ENCODE assay signal across 7 cellular contexts in genomic region chr18:13577091-13577697, GRCh38.
A peak's percentile ranks its signal among the peaks of the same experiment; 100 is the strongest.
DNase-seq lines count a peak whose midpoint lies in the region; ATAC-seq and TF ChIP-seq lines count a peak whose summit lies in the region.

No MANE protein-coding gene starts in this region.

- H3K9me3 ChIP-seq in mammary epithelial cell (replicated peaks; ENCODE audit: insufficient read depth, low read length) (no peaks in the 10 kb centered on the region), smooth muscle cell (replicated peaks; ENCODE audit: low read depth) (no peaks in the 10 kb centered on the region)

- H3K27ac ChIP-seq in mammary epithelial cell (ENCODE audit: insufficient read depth, low read depth, low read length), result no peak overlapping the region
- H3K27ac ChIP-seq in smooth muscle cell (ENCODE audit: low read depth), result peak overlapping the region; percentile 76

- 73% methylated on average over 9 of the region's 10 CpGs for WGBS in mammary epithelial cell (ENCODE audit: low coverage, missing lambda C conversion rate)
- WGBS in smooth muscle cell (ENCODE audit: low lambda C conversion rate), result 44% methylated on average over 10 of the region's 10 CpGs

- CTCF ChIA-PET in mammary epithelial cell (lab: Charles Lee; ENCODE audit: low non-redundant PET), result no interaction called here

- H3K36me3 ChIP-seq in mammary epithelial cell (ENCODE audit: insufficient read depth, low read length) (no peaks in the 10 kb centered on the region), smooth muscle cell (ENCODE audit: low read depth) (no peaks in the 10 kb centered on the region)

- peak; percentile 88 for ATAC-seq in GM18520 (IDR thresholded peaks at IDR 0.05; ENCODE audit: unreplicated experiment)
- ATAC-seq in HG02678 (IDR thresholded peaks at IDR 0.05; ENCODE audit: unreplicated experiment), result peak; percentile 89

- TF ChIP-seq CTCF in mammary epithelial cell (conservative IDR thresholded peaks at IDR 0.05 in 1 of 2, IDR thresholded peaks at IDR 0.05 in 1 of 2; ENCODE audit: extremely low read depth in 1 of 2, insufficient read depth in 1 of 2, low read depth in 1 of 2, low read length in 2 of 2), result no peak
- TF ChIP-seq CTCF in smooth muscle cell (IDR thresholded peaks at IDR 0.05; ENCODE audit: borderline replicate concordance, insufficient read depth, poor library complexity, severe bottlenecking), result no peak

- intact Hi-C loops in mammary epithelial cell (cut with micrococcal nuclease), result no loop called here

- H3K9ac ChIP-seq in mammary epithelial cell (ENCODE audit: insufficient read depth, low read length) (no peak overlapping the region), smooth muscle cell (ENCODE audit: low read depth) (no peak overlapping the region)

- no peak overlapping the region for H3K4me3 ChIP-seq in mammary epithelial cell (replicated peaks in 1 of 3; ENCODE audit: insufficient read depth in 1 of 3, low read depth in 2 of 3, low read length in 3 of 3)
- no peak overlapping the region for H3K4me3 ChIP-seq in smooth muscle cell

- H3K27me3 ChIP-seq in mammary epithelial cell (ENCODE audit: insufficient read depth, low read length) (no peaks in the 10 kb centered on the region), smooth muscle cell (ENCODE audit: low read depth) (no peaks in the 10 kb centered on the region)

- no TSS peak for BruUV-seq in mammary epithelial cell (replicated peaks; lab: Mats Ljungman, UMichigan)

- no peak for TF ChIP-seq POLR2A in erythroblast (IDR thresholded peaks at IDR 0.05; ENCODE audit: low read length)

- H4K20me1 ChIP-seq in mammary epithelial cell (ENCODE audit: insufficient read depth, low read length) (no peaks in the 10 kb centered on the region), smooth muscle cell (ENCODE audit: low read depth) (peaks cover 64% of the 10 kb centered on the region)

- peak; percentile 94 for DNase-seq in NOMO-1 treated with DMSO at 0.1 percent for 48 hours (lab: John Stamatoyannopoulos, UW; ENCODE audit: unreplicated experiment)
- DNase-seq in mammary epithelial cell, result peak; percentile 44
- DNase-seq in smooth muscle cell (lab: John Stamatoyannopoulos, UW; ENCODE audit: unreplicated experiment), result no peak
- DNase-seq in D341Med (ENCODE audit: low spot score), result no peak
- no peak for DNase-seq in erythroblast (lab: John Stamatoyannopoulos, UW)

- peaks cover 10% of the 10 kb centered on the region for H3F3A ChIP-seq in smooth muscle cell (ENCODE audit: low read depth)

- H3K4me1 ChIP-seq in mammary epithelial cell (ENCODE audit: insufficient read depth, low read length), result peaks cover 9% of the 10 kb centered on the region
- H3K4me1 ChIP-seq in smooth muscle cell (ENCODE audit: low read depth), result no peaks in the 10 kb centered on the region

- dilution Hi-C loops in mammary epithelial cell (cut with HindIII; ENCODE audit: low sequenced_read_pairs), result no loop called here

- in situ Hi-C loops in mammary epithelial cell (cut with MboI; ENCODE audit: low sequenced_read_pairs in 2 of 2), result no loop called here

- peak overlapping the region; percentile 46 for H3K4me2 ChIP-seq in mammary epithelial cell (ENCODE audit: insufficient read depth, low read depth, low read length)
- peak overlapping the region; percentile 73 for H3K4me2 ChIP-seq in smooth muscle cell

- no peaks in the 10 kb centered on the region for H3K79me2 ChIP-seq in mammary epithelial cell (ENCODE audit: insufficient read depth, low read length)
- peaks cover 13% of the 10 kb centered on the region for H3K79me2 ChIP-seq in smooth muscle cell (ENCODE audit: low read depth)

- H2AFZ ChIP-seq in mammary epithelial cell (ENCODE audit: low read depth, low read length), result peak overlapping the region; percentile 55
- no peak overlapping the region for H2AFZ ChIP-seq in smooth muscle cell (ENCODE audit: low read depth)

Comparison
In these comparisons a context has a peak if more than half of its experiments do, and no peak if none do; other contexts are left out.
1. DNase-seq: peak in NOMO-1 treated with DMSO at 0.1 percent for 48 hours (single experiment) and mammary epithelial cell (single experiment); none in smooth muscle cell (single experiment), D341Med (single experiment) and erythroblast (0 of 2).